In the genomic region with DNA sequence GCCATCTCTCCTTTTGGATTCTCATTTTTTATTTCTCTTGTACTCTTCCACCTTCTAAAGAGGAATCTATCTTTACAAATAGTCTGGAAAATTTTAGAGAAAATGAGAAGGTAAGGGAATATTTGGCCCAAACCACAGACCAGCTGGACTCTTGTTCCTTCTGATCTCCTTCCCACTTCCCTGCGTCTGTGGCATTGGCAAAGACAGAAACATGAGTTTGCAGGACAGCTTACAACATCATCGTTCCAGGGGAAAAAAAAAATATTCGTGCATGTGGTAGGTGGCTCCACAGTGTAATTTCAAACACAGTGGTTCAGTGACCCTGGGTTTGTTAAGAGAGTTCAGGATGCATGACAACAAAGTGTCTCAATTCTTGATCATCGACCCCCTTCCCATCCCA, we compare ENCODE assay signal across 31 cellular contexts.
"Had no signal": no experiment of that assay in that cellular context is flagged by ENCODE, and none has a peak within 500 bp of the region (broad histone marks: within the 10 kb centered on the region; RNA-seq: fewer than 3 reads in every experiment).

No MANE protein-coding gene starts in this region.

- H3K9me3 ChIP-seq: body of pancreas, Peyer's patch had no signal

- H3K4me3 ChIP-seq: body of pancreas, Peyer's patch had no signal

- H3K4me1 ChIP-seq: body of pancreas, Peyer's patch had no signal

- H3K27me3 ChIP-seq: body of pancreas, Peyer's patch had no signal

- ATAC-seq: activated CD8-positive, alpha-beta memory T cell treated with anti-CD3 and anti-CD28 coated beads, Interleukin-2, amount 10 ng/mL, durations not matched to agents 7 days and 5 days; activated naive CD8-positive, alpha-beta T cell treated with anti-CD3 and anti-CD28 coated beads, Interleukin-2, amount 50 U/mL, for 24 hours; body of pancreas; PC-3 had no signal

- DNase-seq: activated CD4-positive, alpha-beta memory T cell treated with anti-CD3 and anti-CD28 coated beads, Interleukin-2, amount 10 ng/mL, durations not matched to agents 7 days and 5 days; activated CD4-positive, alpha-beta T cell treated with anti-CD3 and anti-CD28 coated beads for 1 hour; activated CD4-positive, alpha-beta T cell treated with anti-CD3 and anti-CD28 coated beads for 48 hours; activated CD4-positive, CD25-positive, alpha-beta regulatory T cell; activated CD8-positive, alpha-beta memory T cell treated with anti-CD3 and anti-CD28 coated beads for 24 hours; activated CD8-positive, alpha-beta memory T cell treated with anti-CD3 and anti-CD28 coated beads, Interleukin-2, amount 10 ng/mL, durations not matched to agents 7 days and 5 days; activated CD8-positive, alpha-beta memory T cell treated with anti-CD3 and anti-CD28 coated beads, Interleukin-2, amount 50 U/mL, for 48 hours; activated effector memory CD4-positive, alpha-beta T cell treated with Interleukin-2 at 50 U/mL for 16 hours; activated naive CD4-positive, alpha-beta T cell treated with anti-CD3 and anti-CD28 coated beads, Interleukin-2, amount 10 ng/mL, durations not matched to agents 7 days and 5 days; activated naive CD8-positive, alpha-beta T cell treated with anti-CD3 and anti-CD28 coated beads, Interleukin-2, amount 50 U/mL, for 24 hours; activated T-cell treated with anti-CD3 and anti-CD28 coated beads, Interleukin-2, amount 50 U/mL, for 48 hours; aorta; body of pancreas; caudate nucleus; cerebellar nuclear complex; MM.1S; NCI-H1092 treated with DMSO at 0.1 percent for 48 hours; NCI-H1417; NCI-H187 treated with DMSO at 0.1 percent for 48 hours; NCI-H2081 treated with DMSO at 0.1 percent for 48 hours; NCI-H345; NCI-H510A; NCI-H748 treated with DMSO at 0.1 percent for 48 hours; NK-92 treated with Interleukin-12 subunit alpha and Interleukin-12 subunit beta, amount 100 ng/mL, for 24 hours; PC-3; Peyer's patch; Right ventricle myocardium superior; T1000; WERI-Rb-1 had no signal

- H3K36me3 ChIP-seq: Peyer's patch, WERI-Rb-1 had no signal

- H3K27ac ChIP-seq: body of pancreas, KMS-11, Peyer's patch, RWPE1, WERI-Rb-1 had no signal
